In the genomic region with DNA sequence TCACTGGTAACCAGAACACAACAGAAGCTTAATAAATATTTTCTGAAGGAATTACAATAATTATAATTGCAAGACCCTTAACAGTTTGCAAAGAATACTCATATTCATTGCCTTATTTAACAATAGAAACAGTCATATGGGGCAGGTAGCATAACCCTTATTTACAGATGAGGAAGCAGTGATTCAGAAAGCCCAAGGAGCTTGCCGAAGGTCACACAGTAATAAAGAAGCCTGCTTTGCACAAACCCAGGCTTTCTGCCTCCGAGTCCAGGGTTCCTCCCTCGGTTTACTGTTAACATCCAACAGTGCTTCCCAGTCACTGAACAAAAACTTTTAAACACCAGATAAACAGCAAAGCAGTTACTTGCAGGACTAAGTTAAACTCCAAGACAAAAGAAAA, we compare ENCODE assay signal across 1 cellular context.
TF ChIP-seq lines count a peak whose summit lies in the region.

No MANE protein-coding gene starts in this region.

TF ChIP-seq in SK-N-SH treated with all-trans-retinoic acid at 6 μM for 48 hours, 23 proteins besides CTCF, POLR2A, EP300 and RAD21 (continued from another document):
- TF ChIP-seq, protein P1, sequence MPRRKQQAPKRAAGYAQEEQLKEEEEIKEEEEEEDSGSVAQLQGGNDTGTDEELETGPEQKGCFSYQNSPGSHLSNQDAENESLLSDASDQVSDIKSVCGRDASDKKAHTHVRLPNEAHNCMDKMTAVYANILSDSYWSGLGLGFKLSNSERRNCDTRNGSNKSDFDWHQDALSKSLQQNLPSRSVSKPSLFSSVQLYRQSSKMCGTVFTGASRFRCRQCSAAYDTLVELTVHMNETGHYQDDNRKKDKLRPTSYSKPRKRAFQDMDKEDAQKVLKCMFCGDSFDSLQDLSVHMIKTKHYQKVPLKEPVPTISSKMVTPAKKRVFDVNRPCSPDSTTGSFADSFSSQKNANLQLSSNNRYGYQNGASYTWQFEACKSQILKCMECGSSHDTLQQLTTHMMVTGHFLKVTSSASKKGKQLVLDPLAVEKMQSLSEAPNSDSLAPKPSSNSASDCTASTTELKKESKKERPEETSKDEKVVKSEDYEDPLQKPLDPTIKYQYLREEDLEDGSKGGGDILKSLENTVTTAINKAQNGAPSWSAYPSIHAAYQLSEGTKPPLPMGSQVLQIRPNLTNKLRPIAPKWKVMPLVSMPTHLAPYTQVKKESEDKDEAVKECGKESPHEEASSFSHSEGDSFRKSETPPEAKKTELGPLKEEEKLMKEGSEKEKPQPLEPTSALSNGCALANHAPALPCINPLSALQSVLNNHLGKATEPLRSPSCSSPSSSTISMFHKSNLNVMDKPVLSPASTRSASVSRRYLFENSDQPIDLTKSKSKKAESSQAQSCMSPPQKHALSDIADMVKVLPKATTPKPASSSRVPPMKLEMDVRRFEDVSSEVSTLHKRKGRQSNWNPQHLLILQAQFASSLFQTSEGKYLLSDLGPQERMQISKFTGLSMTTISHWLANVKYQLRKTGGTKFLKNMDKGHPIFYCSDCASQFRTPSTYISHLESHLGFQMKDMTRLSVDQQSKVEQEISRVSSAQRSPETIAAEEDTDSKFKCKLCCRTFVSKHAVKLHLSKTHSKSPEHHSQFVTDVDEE (CRISPR knock-in tag; IDR thresholded peaks at IDR 0.05), result no peak
